2 cellular contexts compared by ENCODE assay signal in the genomic region with DNA sequence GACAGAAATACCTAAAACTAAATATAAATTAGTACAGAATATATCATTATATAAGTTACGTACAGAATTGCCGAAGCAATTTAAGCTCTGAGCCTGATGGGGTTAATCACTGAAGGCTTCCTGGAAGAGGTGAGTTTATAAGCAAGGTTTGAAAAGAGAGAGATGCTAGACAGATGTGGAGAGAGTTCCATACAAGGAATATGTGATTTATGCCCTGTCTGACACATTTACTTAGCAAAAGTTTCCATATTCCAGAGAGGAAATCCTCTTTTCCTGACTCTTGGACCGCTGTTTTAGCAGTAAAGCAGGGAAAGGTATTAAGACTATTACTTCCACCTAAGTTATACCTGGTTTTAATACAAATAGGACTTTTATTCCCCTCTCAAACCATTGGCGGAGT.
TF ChIP-seq lines count a peak whose summit lies in the region.

No MANE protein-coding gene starts in this region.

TF ChIP-seq in SK-N-SH, 30 proteins besides CTCF, POLR2A, EP300 and RAD21 (continued from another document):
- TF ChIP-seq, protein P1, sequence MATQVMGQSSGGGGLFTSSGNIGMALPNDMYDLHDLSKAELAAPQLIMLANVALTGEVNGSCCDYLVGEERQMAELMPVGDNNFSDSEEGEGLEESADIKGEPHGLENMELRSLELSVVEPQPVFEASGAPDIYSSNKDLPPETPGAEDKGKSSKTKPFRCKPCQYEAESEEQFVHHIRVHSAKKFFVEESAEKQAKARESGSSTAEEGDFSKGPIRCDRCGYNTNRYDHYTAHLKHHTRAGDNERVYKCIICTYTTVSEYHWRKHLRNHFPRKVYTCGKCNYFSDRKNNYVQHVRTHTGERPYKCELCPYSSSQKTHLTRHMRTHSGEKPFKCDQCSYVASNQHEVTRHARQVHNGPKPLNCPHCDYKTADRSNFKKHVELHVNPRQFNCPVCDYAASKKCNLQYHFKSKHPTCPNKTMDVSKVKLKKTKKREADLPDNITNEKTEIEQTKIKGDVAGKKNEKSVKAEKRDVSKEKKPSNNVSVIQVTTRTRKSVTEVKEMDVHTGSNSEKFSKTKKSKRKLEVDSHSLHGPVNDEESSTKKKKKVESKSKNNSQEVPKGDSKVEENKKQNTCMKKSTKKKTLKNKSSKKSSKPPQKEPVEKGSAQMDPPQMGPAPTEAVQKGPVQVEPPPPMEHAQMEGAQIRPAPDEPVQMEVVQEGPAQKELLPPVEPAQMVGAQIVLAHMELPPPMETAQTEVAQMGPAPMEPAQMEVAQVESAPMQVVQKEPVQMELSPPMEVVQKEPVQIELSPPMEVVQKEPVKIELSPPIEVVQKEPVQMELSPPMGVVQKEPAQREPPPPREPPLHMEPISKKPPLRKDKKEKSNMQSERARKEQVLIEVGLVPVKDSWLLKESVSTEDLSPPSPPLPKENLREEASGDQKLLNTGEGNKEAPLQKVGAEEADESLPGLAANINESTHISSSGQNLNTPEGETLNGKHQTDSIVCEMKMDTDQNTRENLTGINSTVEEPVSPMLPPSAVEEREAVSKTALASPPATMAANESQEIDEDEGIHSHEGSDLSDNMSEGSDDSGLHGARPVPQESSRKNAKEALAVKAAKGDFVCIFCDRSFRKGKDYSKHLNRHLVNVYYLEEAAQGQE (IDR thresholded peaks at IDR 0.05; ENCODE audit: low read depth, low read length): no peak
- TF ChIP-seq FOXJ3 (CRISPR knock-in tag; IDR thresholded peaks at IDR 0.05): no peak
- TF ChIP-seq, protein P2, sequence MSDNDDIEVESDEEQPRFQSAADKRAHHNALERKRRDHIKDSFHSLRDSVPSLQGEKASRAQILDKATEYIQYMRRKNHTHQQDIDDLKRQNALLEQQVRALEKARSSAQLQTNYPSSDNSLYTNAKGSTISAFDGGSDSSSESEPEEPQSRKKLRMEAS (IDR thresholded peaks at IDR 0.05; ENCODE audit: low read depth): no peak
- no peak for TF ChIP-seq NRF1 (IDR thresholded peaks at IDR 0.05; ENCODE audit: low read depth, low read length)
- no peak for TF ChIP-seq JUND (IDR thresholded peaks at IDR 0.05)
- TF ChIP-seq SMC3 (IDR thresholded peaks at IDR 0.05; ENCODE audit: low read depth, low read length): no peak
- TF ChIP-seq TCF12 (IDR thresholded peaks at IDR 0.05): no peak
- no peak for TF ChIP-seq TAF1 (IDR thresholded peaks at IDR 0.05; ENCODE audit: borderline replicate concordance, low read depth, low read length)
- no peak for TF ChIP-seq FOSL2 (IDR thresholded peaks at IDR 0.05; ENCODE audit: borderline replicate concordance, low read depth)
- no peak for TF ChIP-seq YY1 (IDR thresholded peaks at IDR 0.05; ENCODE audit: low read depth)
- TF ChIP-seq RFX5 (IDR thresholded peaks at IDR 0.05; ENCODE audit: low read length): no peak
- TF ChIP-seq MEF2A (IDR thresholded peaks at IDR 0.05; ENCODE audit: borderline replicate concordance, low read depth): no peak
- no peak for TF ChIP-seq RCOR1 (IDR thresholded peaks at IDR 0.05; ENCODE audit: low read length)
- no peak for TF ChIP-seq POLR2AphosphoS5 (IDR thresholded peaks at IDR 0.05; ENCODE audit: low read depth, low read length)
- no peak for TF ChIP-seq MXI1 (IDR thresholded peaks at IDR 0.05; ENCODE audit: low read depth, low read length)

TF ChIP-seq in SK-N-SH treated with all-trans-retinoic acid at 6 μM for 48 hours, 23 proteins besides CTCF, POLR2A, EP300 and RAD21 (continued from another document):
- no peak for TF ChIP-seq GLIS3 (CRISPR knock-in tag; IDR thresholded peaks at IDR 0.05)
- TF ChIP-seq, protein P3, sequence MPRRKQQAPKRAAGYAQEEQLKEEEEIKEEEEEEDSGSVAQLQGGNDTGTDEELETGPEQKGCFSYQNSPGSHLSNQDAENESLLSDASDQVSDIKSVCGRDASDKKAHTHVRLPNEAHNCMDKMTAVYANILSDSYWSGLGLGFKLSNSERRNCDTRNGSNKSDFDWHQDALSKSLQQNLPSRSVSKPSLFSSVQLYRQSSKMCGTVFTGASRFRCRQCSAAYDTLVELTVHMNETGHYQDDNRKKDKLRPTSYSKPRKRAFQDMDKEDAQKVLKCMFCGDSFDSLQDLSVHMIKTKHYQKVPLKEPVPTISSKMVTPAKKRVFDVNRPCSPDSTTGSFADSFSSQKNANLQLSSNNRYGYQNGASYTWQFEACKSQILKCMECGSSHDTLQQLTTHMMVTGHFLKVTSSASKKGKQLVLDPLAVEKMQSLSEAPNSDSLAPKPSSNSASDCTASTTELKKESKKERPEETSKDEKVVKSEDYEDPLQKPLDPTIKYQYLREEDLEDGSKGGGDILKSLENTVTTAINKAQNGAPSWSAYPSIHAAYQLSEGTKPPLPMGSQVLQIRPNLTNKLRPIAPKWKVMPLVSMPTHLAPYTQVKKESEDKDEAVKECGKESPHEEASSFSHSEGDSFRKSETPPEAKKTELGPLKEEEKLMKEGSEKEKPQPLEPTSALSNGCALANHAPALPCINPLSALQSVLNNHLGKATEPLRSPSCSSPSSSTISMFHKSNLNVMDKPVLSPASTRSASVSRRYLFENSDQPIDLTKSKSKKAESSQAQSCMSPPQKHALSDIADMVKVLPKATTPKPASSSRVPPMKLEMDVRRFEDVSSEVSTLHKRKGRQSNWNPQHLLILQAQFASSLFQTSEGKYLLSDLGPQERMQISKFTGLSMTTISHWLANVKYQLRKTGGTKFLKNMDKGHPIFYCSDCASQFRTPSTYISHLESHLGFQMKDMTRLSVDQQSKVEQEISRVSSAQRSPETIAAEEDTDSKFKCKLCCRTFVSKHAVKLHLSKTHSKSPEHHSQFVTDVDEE (CRISPR knock-in tag; IDR thresholded peaks at IDR 0.05): no peak
- TF ChIP-seq OSR1 (CRISPR knock-in tag; IDR thresholded peaks at IDR 0.05): no peak
- TF ChIP-seq BACH2 (CRISPR knock-in tag; IDR thresholded peaks at IDR 0.05; ENCODE audit: borderline replicate concordance): no peak
- TF ChIP-seq ZNF70 (CRISPR knock-in tag; IDR thresholded peaks at IDR 0.05): no peak
- TF ChIP-seq SNAI2 (CRISPR knock-in tag; IDR thresholded peaks at IDR 0.05): no peak
TF ChIP-seq in SK-N-SH treated with all-trans-retinoic acid at 6 μM for 48 hours: peak in this region for 0.
